26 cellular contexts compared by ENCODE assay signal in genomic region chr6:121237859-121238258, GRCh38.
"Had no signal": no experiment of that assay in that cellular context is flagged by ENCODE, and none has a peak within 500 bp of the region (broad histone marks: within the 10 kb centered on the region; RNA-seq: fewer than 3 reads in every experiment).

No MANE protein-coding gene starts in this region.

- H3K27ac ChIP-seq: left ventricle myocardium inferior, ovary, prostate gland, skin epidermis, stomach, testis, thyroid gland, transverse colon, upper lobe of left lung, vagina had no signal

- DNase-seq: kidney; left ventricle myocardium inferior; midbrain; mucosa of descending colon; naive thymus-derived CD4-positive, alpha-beta T cell; ovary; retina; right cardiac atrium; stimulated activated CD4-positive, alpha-beta T cell treated with anti-CD3 and anti-CD28 coated beads, Interleukin-12 subunit alpha, Interleukin-12 subunit beta, amount 100 ng/mL, for 4 hours; stimulated activated CD4-positive, alpha-beta T cell treated with anti-CD3 and anti-CD28 coated beads, Interleukin-15, amount 100 ng/mL, for 24 hours; stimulated activated CD4-positive, alpha-beta T cell treated with anti-CD3 and anti-CD28 coated beads, Interleukin-2, amount 100 ng/mL, for 24 hours; stimulated activated CD4-positive, alpha-beta T cell treated with anti-CD3 and anti-CD28 coated beads, Interleukin-4, amount 100 ng/mL, for 1 hour; stimulated activated naive B cell treated with anti-CD40 and anti-IgM and Interleukin-4, amounts not matched to agents 10 μg/mL and 1 μg/mL and 100 μg/mL, for 72 hours; stimulated activated naive CD8-positive, alpha-beta T cell treated with anti-CD3 and anti-CD28 coated beads, Interleukin-15, Interleukin-2, amounts not matched to agents 100 U/mL and 50 U/mL, for 24 hours; stomach; testis; thyroid gland; transverse colon; upper lobe of left lung had no signal

- H3K36me3 ChIP-seq: ovary, prostate gland, thyroid gland, upper lobe of left lung, vagina had no signal

- H3K9me3 ChIP-seq: left ventricle myocardium inferior, mucosa of descending colon, ovary, prostate gland, stomach, testis, thyroid gland, transverse colon, upper lobe of left lung, vagina had no signal

- H3K27me3 ChIP-seq: ovary, stomach, testis, thyroid gland, transverse colon, upper lobe of left lung, vagina had no signal

- H3K27me3 Mint-ChIP-seq: memory B cell; naive thymus-derived CD4-positive, alpha-beta T cell; natural killer cell treated with Interleukin-12 subunit alpha and Interleukin-12 subunit beta and Interleukin-15 and Interleukin-18, amount 100 ng/mL, for 72 hours; stimulated activated naive B cell treated with anti-CD40 and anti-IgM and Interleukin-4, amounts not matched to agents 10 μg/mL and 1 μg/mL and 100 μg/mL, for 72 hours had no signal

- H3K9me3 Mint-ChIP-seq: memory B cell; natural killer cell treated with Interleukin-12 subunit alpha and Interleukin-12 subunit beta and Interleukin-15 and Interleukin-18, amount 100 ng/mL, for 72 hours; stimulated activated naive B cell treated with anti-CD40 and anti-IgM and Interleukin-4, amounts not matched to agents 10 μg/mL and 1 μg/mL and 100 μg/mL, for 72 hours had no signal

- H3K4me1 Mint-ChIP-seq: memory B cell; naive thymus-derived CD4-positive, alpha-beta T cell; stimulated activated naive B cell treated with anti-CD40 and anti-IgM and Interleukin-4, amounts not matched to agents 10 μg/mL and 1 μg/mL and 100 μg/mL, for 72 hours had no signal

- H3K4me3 ChIP-seq: left ventricle myocardium inferior, lung, mucosa of descending colon, ovary, prostate gland, skin epidermis, stomach, testis, thyroid gland, transverse colon, upper lobe of left lung, vagina had no signal

- H3K4me3 Mint-ChIP-seq: memory B cell; naive thymus-derived CD4-positive, alpha-beta T cell; natural killer cell treated with Interleukin-12 subunit alpha and Interleukin-12 subunit beta and Interleukin-15 and Interleukin-18, amount 100 ng/mL, for 72 hours; stimulated activated naive B cell treated with anti-CD40 and anti-IgM and Interleukin-4, amounts not matched to agents 10 μg/mL and 1 μg/mL and 100 μg/mL, for 72 hours had no signal

- H3K27ac Mint-ChIP-seq: memory B cell; naive thymus-derived CD4-positive, alpha-beta T cell; natural killer cell treated with Interleukin-12 subunit alpha and Interleukin-12 subunit beta and Interleukin-15 and Interleukin-18, amount 100 ng/mL, for 72 hours; stimulated activated naive B cell treated with anti-CD40 and anti-IgM and Interleukin-4, amounts not matched to agents 10 μg/mL and 1 μg/mL and 100 μg/mL, for 72 hours had no signal

- H3K4me1 ChIP-seq: left ventricle myocardium inferior, prostate gland, stomach, testis, thyroid gland, transverse colon, upper lobe of left lung, vagina had no signal

- ATAC-seq: mucosa of descending colon; naive thymus-derived CD4-positive, alpha-beta T cell; natural killer cell treated with Interleukin-12 subunit alpha and Interleukin-12 subunit beta and Interleukin-15 and Interleukin-18, amount 100 ng/mL, for 72 hours; right cardiac atrium; sciatic nerve; stimulated activated naive B cell treated with anti-CD40 and anti-IgM and Interleukin-4, amounts not matched to agents 10 μg/mL and 1 μg/mL and 100 μg/mL, for 72 hours; stimulated activated naive CD8-positive, alpha-beta T cell treated with anti-CD3 and anti-CD28 coated beads, Interleukin-15, Interleukin-2, amounts not matched to agents 100 U/mL and 50 U/mL, for 24 hours had no signal
